13 cellular contexts compared by ENCODE assay signal in genomic region chr1:201675143-201675542, GRCh38.
DNase-seq lines count a peak whose midpoint lies in the region; ATAC-seq and TF ChIP-seq lines count a peak whose summit lies in the region.
"Had no signal": no experiment of that assay in that cellular context is flagged by ENCODE, and none has a peak within 500 bp of the region (broad histone marks: within the 10 kb centered on the region; RNA-seq: fewer than 3 reads in every experiment).

No MANE protein-coding gene starts in this region.

- peak overlapping the region in 1 of 12 donors; percentile 48 for H3K27ac ChIP-seq in heart left ventricle

- peaks cover 6 to 61% (median 46%) of the 10 kb centered on the region in 12 donors for H3K4me1 ChIP-seq in heart left ventricle

- no peaks in the 10 kb centered on the region for H3K27me3 Mint-ChIP-seq in activated CD4-positive, alpha-beta T cell treated with anti-CD3 and anti-CD28 coated beads for 36 hours

- no peak for TF ChIP-seq POLR2A in heart left ventricle (IDR thresholded peaks at IDR 0.05)

- WGBS in heart left ventricle, 4 donors = 9 to 31% (median 18%) methylated on average over 5 of the region's 5 CpGs

- H3K27me3 ChIP-seq in heart left ventricle = no peaks in the 10 kb centered on the region

- POLR2A ChIA-PET in activated CD4-positive, alpha-beta T cell treated with anti-CD3 and anti-CD28 coated beads for 36 hours (lab: Charles Lee) = no interaction called here

- no peaks in the 10 kb centered on the region for H3K36me3 Mint-ChIP-seq in activated CD4-positive, alpha-beta T cell treated with anti-CD3 and anti-CD28 coated beads for 36 hours (ENCODE audit: low read depth)
- H3K36me3 Mint-ChIP-seq: activated CD8-positive, alpha-beta memory T cell treated with anti-CD3 and anti-CD28 coated beads, Interleukin-2, amount 10 ng/mL, durations not matched to agents 7 days and 5 days; CD8-positive, alpha-beta memory T cell had no signal

- no peaks in the 10 kb centered on the region for H3K9me3 Mint-ChIP-seq in activated CD4-positive, alpha-beta T cell treated with anti-CD3 and anti-CD28 coated beads for 36 hours (ENCODE audit: low read depth)
- H3K9me3 Mint-ChIP-seq: activated naive CD4-positive, alpha-beta T cell treated with anti-CD3 and anti-CD28 coated beads for 36 hours; CD8-positive, alpha-beta memory T cell had no signal

- H3K36me3 ChIP-seq in heart left ventricle = peaks cover 0 to 3% (median 0%) of the 10 kb centered on the region in 9 donors

- no peak overlapping the region for H3K4me3 ChIP-seq in heart left ventricle

- intact Hi-C loops in heart left ventricle (cut with DNase I) = no loop called here
- intact Hi-C loops in activated CD4-positive, alpha-beta T cell treated with anti-CD3 and anti-CD28 coated beads for 36 hours (cut with DNase I, micrococcal nuclease) = no loop called here

- no peak overlapping the region for H3K27ac Mint-ChIP-seq in activated CD4-positive, alpha-beta T cell treated with anti-CD3 and anti-CD28 coated beads for 36 hours
- H3K27ac Mint-ChIP-seq: activated CD8-positive, alpha-beta memory T cell treated with anti-CD3 and anti-CD28 coated beads, Interleukin-2, amount 10 ng/mL, durations not matched to agents 7 days and 5 days; activated naive CD4-positive, alpha-beta T cell treated with anti-CD3 and anti-CD28 coated beads for 36 hours; CD8-positive, alpha-beta memory T cell had no signal

- peak; percentile 39 for DNase-seq in GF-D8 (lab: John Stamatoyannopoulos, UW)
- peak; percentile 55 for DNase-seq in SKM-1 treated with dmso at 0.1 percent for 144 hours (lab: John Stamatoyannopoulos, UW; ENCODE audit: unreplicated experiment)
- DNase-seq in heart left ventricle = peak; percentile 54 to 77 (median 70)
- DNase-seq in pons (ENCODE audit: low spot score) = peak; percentile 49
- DNase-seq in hypothalamus (lab: John Stamatoyannopoulos, UW) = no peak
- no peak for DNase-seq in COLO829 (ENCODE audit: low spot score)
- DNase-seq in activated CD4-positive, alpha-beta T cell treated with anti-CD3 and anti-CD28 coated beads for 36 hours = no peak
- DNase-seq: activated CD8-positive, alpha-beta memory T cell treated with anti-CD3 and anti-CD28 coated beads, Interleukin-2, amount 10 ng/mL, durations not matched to agents 7 days and 5 days; activated naive CD4-positive, alpha-beta T cell treated with anti-CD3 and anti-CD28 coated beads for 36 hours; CD8-positive, alpha-beta memory T cell; NCI-H446 had no signal

- H3K4me3 Mint-ChIP-seq in activated CD4-positive, alpha-beta T cell treated with anti-CD3 and anti-CD28 coated beads for 36 hours = no peak overlapping the region
- H3K4me3 Mint-ChIP-seq: activated CD8-positive, alpha-beta memory T cell treated with anti-CD3 and anti-CD28 coated beads, Interleukin-2, amount 10 ng/mL, durations not matched to agents 7 days and 5 days; activated naive CD4-positive, alpha-beta T cell treated with anti-CD3 and anti-CD28 coated beads for 36 hours; CD8-positive, alpha-beta memory T cell had no signal

- ATAC-seq in heart left ventricle (peak; percentile 66 to 85 (median 84)), HG03175 (IDR thresholded peaks at IDR 0.05; ENCODE audit: unreplicated experiment) (no peak)
- ATAC-seq in activated CD4-positive, alpha-beta T cell treated with anti-CD3 and anti-CD28 coated beads for 36 hours = no peak
- ATAC-seq: activated CD8-positive, alpha-beta memory T cell treated with anti-CD3 and anti-CD28 coated beads, Interleukin-2, amount 10 ng/mL, durations not matched to agents 7 days and 5 days; Panc1 had no signal

- no peaks in the 10 kb centered on the region for H3K9me3 ChIP-seq in heart left ventricle

- peaks cover 3% of the 10 kb centered on the region for H3K4me1 Mint-ChIP-seq in activated CD4-positive, alpha-beta T cell treated with anti-CD3 and anti-CD28 coated beads for 36 hours
- H3K4me1 Mint-ChIP-seq: activated CD8-positive, alpha-beta memory T cell treated with anti-CD3 and anti-CD28 coated beads, Interleukin-2, amount 10 ng/mL, durations not matched to agents 7 days and 5 days had no signal

- CTCF ChIA-PET in activated CD4-positive, alpha-beta T cell treated with anti-CD3 and anti-CD28 coated beads for 36 hours (lab: Charles Lee) = no interaction called here

- no peak for TF ChIP-seq CTCF in heart left ventricle (IDR thresholded peaks at IDR 0.05)

Comparison
In these comparisons a context has a peak if more than half of its experiments do, and no peak if none do; other contexts are left out.
1. DNase-seq: peak in GF-D8 (single experiment), SKM-1 treated with dmso at 0.1 percent for 144 hours (single experiment), heart left ventricle (5 of 5) and pons (single experiment); none in hypothalamus (0 of 51), COLO829 (single experiment) and activated CD4-positive, alpha-beta T cell treated with anti-CD3 and anti-CD28 coated beads for 36 hours (single experiment).
2. ATAC-seq: peak in heart left ventricle (4 of 4); none in HG03175 (single experiment) and activated CD4-positive, alpha-beta T cell treated with anti-CD3 and anti-CD28 coated beads for 36 hours (single experiment).